In genomic region chr13:99384468-99384867, GRCh38 we compare ENCODE assay signal across 17 cellular contexts.
DNase-seq lines count a peak whose midpoint lies in the region; ATAC-seq and TF ChIP-seq lines count a peak whose summit lies in the region.
"Had no signal": no experiment of that assay in that cellular context is flagged by ENCODE, and none has a peak within 500 bp of the region (broad histone marks: within the 10 kb centered on the region; RNA-seq: fewer than 3 reads in every experiment).

No MANE protein-coding gene starts in this region.

- peak; percentile 57 for DNase-seq in cardiac septum (ENCODE audit: low spot score)
- no peak for DNase-seq in left ventricle myocardium inferior
- peak; percentile 42 for DNase-seq in activated CD8-positive, alpha-beta memory T cell treated with anti-CD3 and anti-CD28 coated beads, Interleukin-2, amount 10 ng/mL, durations not matched to agents 7 days and 5 days
- DNase-seq in coronary artery (ENCODE audit: low spot score): peak; percentile 61
- peak; percentile 52 for DNase-seq in stimulated activated CD8-positive, alpha-beta memory T cell treated with anti-CD3 and anti-CD28 coated beads, Interleukin-4, amount 100 ng/mL, for 48 hours
- DNase-seq in MM.1S: no peak
- DNase-seq: aorta, COR-L47, cortex of kidney, heart right ventricle, KBM-7 had no signal

- H3K4me3 Mint-ChIP-seq in activated CD8-positive, alpha-beta memory T cell treated with anti-CD3 and anti-CD28 coated beads, Interleukin-2, amount 10 ng/mL, durations not matched to agents 7 days and 5 days: no peak overlapping the region

- no peaks in the 10 kb centered on the region for H3K9me2 ChIP-seq in MM.1S (replicated peaks; ENCODE audit: insufficient read depth, low read length)

- no peaks in the 10 kb centered on the region for H3K27me3 ChIP-seq in left ventricle myocardium inferior (ENCODE audit: low read depth)
- H3K27me3 ChIP-seq in MM.1S (replicated peaks; ENCODE audit: insufficient read depth, low read length): no peaks in the 10 kb centered on the region
- H3K27me3 ChIP-seq: heart right ventricle had no signal

- no peaks in the 10 kb centered on the region for H3K9me3 ChIP-seq in left ventricle myocardium inferior (replicated peaks)
- no peaks in the 10 kb centered on the region for H3K9me3 ChIP-seq in MM.1S (replicated peaks; ENCODE audit: insufficient read depth, low read length)
- H3K9me3 ChIP-seq: heart right ventricle, prostate gland, thoracic aorta had no signal

- H3K27ac ChIP-seq in left ventricle myocardium inferior (replicated peaks): no peak overlapping the region
- H3K27ac ChIP-seq in coronary artery: no peak overlapping the region
- no peak overlapping the region for H3K27ac ChIP-seq in MM.1S (ENCODE audit: low read length)
- H3K27ac ChIP-seq: prostate gland, thoracic aorta had no signal

- H3K79me2 ChIP-seq in MM.1S (ENCODE audit: low read length): no peaks in the 10 kb centered on the region

- H3K4me2 ChIP-seq in MM.1S (ENCODE audit: low read depth, low read length): no peak overlapping the region

- peaks cover 63% of the 10 kb centered on the region for H3K4me1 Mint-ChIP-seq in activated CD8-positive, alpha-beta memory T cell treated with anti-CD3 and anti-CD28 coated beads, Interleukin-2, amount 10 ng/mL, durations not matched to agents 7 days and 5 days

- no peak overlapping the region for H3K27ac Mint-ChIP-seq in activated CD8-positive, alpha-beta memory T cell treated with anti-CD3 and anti-CD28 coated beads, Interleukin-2, amount 10 ng/mL, durations not matched to agents 7 days and 5 days

- peaks cover 21% of the 10 kb centered on the region for H3K36me3 Mint-ChIP-seq in activated CD8-positive, alpha-beta memory T cell treated with anti-CD3 and anti-CD28 coated beads, Interleukin-2, amount 10 ng/mL, durations not matched to agents 7 days and 5 days

- H3K4me3 ChIP-seq in left ventricle myocardium inferior (no peak overlapping the region), coronary artery (no peak overlapping the region), MM.1S (ENCODE audit: low read length) (no peak overlapping the region)
- H3K4me3 ChIP-seq: heart right ventricle, prostate gland, thoracic aorta had no signal

- H3F3A ChIP-seq in MM.1S (ENCODE audit: insufficient read depth, low read length): no peaks in the 10 kb centered on the region

- H3K9ac ChIP-seq in MM.1S (ENCODE audit: low read length): no peak overlapping the region

- H3K27me3 Mint-ChIP-seq in activated CD8-positive, alpha-beta memory T cell treated with anti-CD3 and anti-CD28 coated beads, Interleukin-2, amount 10 ng/mL, durations not matched to agents 7 days and 5 days: no peaks in the 10 kb centered on the region

- H3K36me3 ChIP-seq in left ventricle myocardium inferior: peaks cover 17% of the 10 kb centered on the region
- H3K36me3 ChIP-seq in MM.1S (replicated peaks; ENCODE audit: insufficient read depth, low read length): no peaks in the 10 kb centered on the region
- H3K36me3 ChIP-seq: prostate gland had no signal

- H3K4me1 ChIP-seq in left ventricle myocardium inferior (peaks cover 30% of the 10 kb centered on the region), MM.1S (ENCODE audit: low read length) (no peaks in the 10 kb centered on the region)
- H3K4me1 ChIP-seq: prostate gland had no signal

- no peak for TF ChIP-seq CTCF in left ventricle myocardium inferior (IDR thresholded peaks at IDR 0.05; ENCODE audit: borderline replicate concordance)
- TF ChIP-seq CTCF in coronary artery (IDR thresholded peaks at IDR 0.05): no peak
- TF ChIP-seq CTCF in MM.1S (IDR thresholded peaks at IDR 0.05; ENCODE audit: low read length): no peak

- ATAC-seq in activated CD8-positive, alpha-beta memory T cell treated with anti-CD3 and anti-CD28 coated beads, Interleukin-2, amount 10 ng/mL, durations not matched to agents 7 days and 5 days: no peak
- ATAC-seq in GM21529 (IDR thresholded peaks at IDR 0.05; ENCODE audit: unreplicated experiment): no peak
- ATAC-seq in GM18519 (IDR thresholded peaks at IDR 0.05; ENCODE audit: low FRiP score, unreplicated experiment): no peak
- ATAC-seq: esophagus mucosa, Right ventricle myocardium inferior had no signal

- no peak overlapping the region for H2AFZ ChIP-seq in MM.1S (ENCODE audit: low read length)

- intact Hi-C loops in cardiac septum (cut with DNase I) (no loop called here), left ventricle myocardium inferior (cut with micrococcal nuclease) (no loop called here)

- CTCF ChIA-PET in activated CD8-positive, alpha-beta memory T cell treated with anti-CD3 and anti-CD28 coated beads, Interleukin-2, amount 10 ng/mL, durations not matched to agents 7 days and 5 days (lab: Charles Lee): interaction anchor here (0.5 to 12.4 kb wide), 4 partner anchors 32 to 154 kb away, joined by 3 to 208 read pairs (median 92); no protein-coding TSS in a partner anchor

- H3K9me3 Mint-ChIP-seq in activated CD8-positive, alpha-beta memory T cell treated with anti-CD3 and anti-CD28 coated beads, Interleukin-2, amount 10 ng/mL, durations not matched to agents 7 days and 5 days (ENCODE audit: low read depth): no peaks in the 10 kb centered on the region

- no peaks in the 10 kb centered on the region for H4K20me1 ChIP-seq in MM.1S (ENCODE audit: insufficient read depth, low read length)

Comparison
In these comparisons a context has a peak if more than half of its experiments do, and no peak if none do; other contexts are left out.
1. DNase-seq: peak in cardiac septum (single experiment), activated CD8-positive, alpha-beta memory T cell treated with anti-CD3 and anti-CD28 coated beads, Interleukin-2, amount 10 ng/mL, durations not matched to agents 7 days and 5 days (single experiment), coronary artery (single experiment) and stimulated activated CD8-positive, alpha-beta memory T cell treated with anti-CD3 and anti-CD28 coated beads, Interleukin-4, amount 100 ng/mL, for 48 hours (single experiment); none in left ventricle myocardium inferior (single experiment) and MM.1S (single experiment).